24 cellular contexts compared by ENCODE assay signal in genomic region chr17:49349535-49349934, GRCh38. TPM values are rescaled to one million over a fixed set of nuclear protein-coding genes. Genes with fewer than 3 reads are reported as not detected.
DNase-seq lines count a peak whose midpoint lies in the region; ATAC-seq, FAIRE-seq and TF ChIP-seq lines count a peak whose summit lies in the region.
"Had no signal": no experiment of that assay in that cellular context is flagged by ENCODE, and none has a peak within 500 bp of the region (broad histone marks: within the 10 kb centered on the region; RNA-seq: fewer than 3 reads in every experiment).

No MANE protein-coding gene starts in this region.

- TF ChIP-seq EP300 in HepG2 (IDR thresholded peaks at IDR 0.05; ENCODE audit: low read depth in 2 of 2, low read length in 2 of 2) (no peak), HepG2 (CRISPR knock-in tag; IDR thresholded peaks at IDR 0.05; ENCODE audit: borderline replicate concordance) (no peak)

- no peak for DNase-seq in HepG2 (ENCODE audit: low spot score)
- DNase-seq in right lobe of liver, result no peak
- no peak for DNase-seq in HEK293T (ENCODE audit: extremely low spot score)
- no peak for DNase-seq in SK-N-MC (ENCODE audit: low read depth, low spot score)
- no peak for DNase-seq in type B pancreatic cell (ENCODE audit: extremely low spot score, unreplicated experiment)
- no peak for DNase-seq in NCI-H446 treated with DMSO at 0.1 percent for 48 hours (lab: John Stamatoyannopoulos, UW)
- no peak for DNase-seq in NAMALWA (ENCODE audit: low spot score)
- DNase-seq: Caco-2; CD4-positive, alpha-beta memory T cell; GOT3; HCEC 1CT; Kasumi-1; MM.1S; NCI-H1417; NCI-H187; NCI-H510A treated with DMSO at 0.1 percent for 48 hours; NCI-H82; Peyer's patch; SJCRH30 had no signal

- intact Hi-C loops in HepG2 (cut with micrococcal nuclease; ENCODE audit: unreplicated experiment) (loop anchor here (2.0 kb wide), 1 partner anchor 45 kb away; no protein-coding TSS in a partner anchor), right lobe of liver (cut with DNase I) (no loop called here)

- no peak overlapping the region for H2AFZ ChIP-seq in HepG2 (ENCODE audit: low read length)

- H3K9me3 ChIP-seq in HepG2 (ENCODE audit: low read length) (no peaks in the 10 kb centered on the region), right lobe of liver (peaks cover 0 to 2% (median 0%) of the 10 kb centered on the region in 4 donors), SK-N-MC (ENCODE audit: low read depth, low read length) (no peaks in the 10 kb centered on the region)
- H3K9me3 ChIP-seq: Caco-2, Peyer's patch, SJCRH30 had no signal

- H3K27me3 ChIP-seq in HepG2 (ENCODE audit: control insufficient read depth in 1 of 2, insufficient read depth in 2 of 2, low read length in 2 of 2) (no peaks in the 10 kb centered on the region), right lobe of liver (no peaks in the 10 kb centered on the region)
- H3K27me3 ChIP-seq: BLaER1 treated with 17β-estradiol and CSF1 and Interleukin-3, amounts not matched to agents 10 nM and 100 nM; Peyer's patch; SJCRH30 had no signal

- H3K9me3 Mint-ChIP-seq in type B pancreatic cell, result no peaks in the 10 kb centered on the region
- H3K9me3 Mint-ChIP-seq: CD4-positive, alpha-beta memory T cell; IgD-negative memory B cell had no signal

- no peak overlapping the region for H3K27ac ChIP-seq in HepG2 (ENCODE audit: extremely low read length, insufficient read depth, low read length)
- no peak overlapping the region for H3K27ac ChIP-seq in right lobe of liver
- peak overlapping the region; percentile 44 for H3K27ac ChIP-seq in SK-N-MC
- H3K27ac ChIP-seq: BLaER1 treated with 17β-estradiol and CSF1 and Interleukin-3, amounts not matched to agents 10 nM and 100 nM; Peyer's patch; SJCRH30 had no signal

- H3K36me3 Mint-ChIP-seq in type B pancreatic cell, result peaks cover 9% of the 10 kb centered on the region
- H3K36me3 Mint-ChIP-seq: IgD-negative memory B cell had no signal

- H3K4me3 Mint-ChIP-seq in type B pancreatic cell, result no peak overlapping the region

- H3K27ac Mint-ChIP-seq in type B pancreatic cell, result peak overlapping the region; percentile 62

- TSS peak; percentile 4 for BruUV-seq in HepG2 (replicated peaks; lab: Mats Ljungman, UMichigan)

- peaks cover 72% of the 10 kb centered on the region for H3K79me2 ChIP-seq in HepG2 (ENCODE audit: insufficient read depth, low read length)

- CTCF ChIA-PET in HepG2 (lab: Yijun Ruan, JAX; ENCODE audit: low intra/inter-chr PET ratio, low total read pairs) (no interaction called here), HEK293T (lab: Yijun Ruan, JAX) (interaction anchor here (0.6 kb wide), 1 partner anchor 16 kb away, joined by 3 read pairs; no protein-coding TSS in a partner anchor)

- no peak overlapping the region for H3K4me2 ChIP-seq in HepG2 (ENCODE audit: low read depth, low read length)
- H3K4me2 ChIP-seq: BLaER1 treated with 17β-estradiol and CSF1 and Interleukin-3, amounts not matched to agents 10 nM and 100 nM had no signal

- H3K36me3 ChIP-seq in HepG2 (replicated peaks in 1 of 2; ENCODE audit: control insufficient read depth in 1 of 2, insufficient read depth in 2 of 2, low read length in 2 of 2), result no peaks in the 10 kb centered on the region; a peak in 1 of 5 replicates
- no peaks in the 10 kb centered on the region for H3K36me3 ChIP-seq in right lobe of liver
- peaks cover 6% of the 10 kb centered on the region; the same call in 1 of the 2 replicates for H3K36me3 ChIP-seq in SK-N-MC (ENCODE audit: insufficient read depth, low read length)
- H3K36me3 ChIP-seq: Peyer's patch had no signal

- POLR2A ChIA-PET in HepG2 (lab: Yijun Ruan, JAX), result interaction anchor here (1.3 kb wide), 1 partner anchor 9 kb away, joined by 3 read pairs; no protein-coding TSS in a partner anchor
- POLR2A ChIA-PET in HEK293T (lab: Yijun Ruan, JAX), result no interaction called here

- H3K4me1 ChIP-seq in HepG2 (ENCODE audit: insufficient read depth, low read length) (peaks cover 14% of the 10 kb centered on the region), right lobe of liver (peaks cover 0 to 20% (median 9%) of the 10 kb centered on the region in 4 donors)
- H3K4me1 ChIP-seq: Peyer's patch, SJCRH30 had no signal

- H3K4me3 ChIP-seq in HepG2 (replicated peaks in 1 of 3; ENCODE audit: insufficient read depth in 1 of 3, low read depth in 2 of 3, low read length in 3 of 3), result no peak overlapping the region
- H3K4me3 ChIP-seq in right lobe of liver, result no peak overlapping the region
- H3K4me3 ChIP-seq in SK-N-MC, result 0 out of 2 replicates have a peak overlapping the region, but pooled peaks have one; percentile 27
- H3K4me3 ChIP-seq: BLaER1 treated with 17β-estradiol and CSF1 and Interleukin-3, amounts not matched to agents 10 nM and 100 nM; Peyer's patch; SJCRH30 had no signal

- H3K4me1 Mint-ChIP-seq in type B pancreatic cell (ENCODE audit: unreplicated experiment), result peaks cover 6% of the 10 kb centered on the region

- no peak for TF ChIP-seq RAD21 in HepG2 (CRISPR knock-in tag; IDR thresholded peaks at IDR 0.05)

- H3K9ac ChIP-seq in HepG2 (ENCODE audit: insufficient read depth, low read depth, low read length) (no peak overlapping the region), SK-N-MC (ENCODE audit: insufficient read length) (no peak overlapping the region)
- H3K9ac ChIP-seq: BLaER1 treated with 17β-estradiol and CSF1 and Interleukin-3, amounts not matched to agents 10 nM and 100 nM had no signal

- no peak for TF ChIP-seq POLR2A in HepG2 (IDR thresholded peaks at IDR 0.05; ENCODE audit: insufficient read depth in 1 of 2, low read depth in 2 of 2, low read length in 2 of 2)
- TF ChIP-seq POLR2A in right lobe of liver (IDR thresholded peaks at IDR 0.05), result no peak

- FAIRE-seq in HepG2 (lab: Jason Lieb, UNC), result no peak
- FAIRE-seq: G401.6, GM12892, HTR-8/SVneo had no signal

- ATAC-seq in HepG2, result no peak
- no peak for ATAC-seq in right lobe of liver

- H3K27me3 Mint-ChIP-seq in type B pancreatic cell, result no peaks in the 10 kb centered on the region
- H3K27me3 Mint-ChIP-seq: CD4-positive, alpha-beta memory T cell; IgD-negative memory B cell had no signal

- in situ Hi-C loops in HepG2 (cut with HindIII; ENCODE audit: extremely low pct_ligation_motif_present, low pct_unique_long_range_greater_than_20kb), result no loop called here

- peaks cover 11% of the 10 kb centered on the region for H4K20me1 ChIP-seq in HepG2 (ENCODE audit: insufficient read depth, low read length)

- no peak for TF ChIP-seq CTCF in HepG2 (CRISPR knock-in tag; IDR thresholded peaks at IDR 0.05)
- TF ChIP-seq CTCF in right lobe of liver (IDR thresholded peaks at IDR 0.05), result no peak
- no peak for TF ChIP-seq CTCF in type B pancreatic cell (conservative IDR thresholded peaks at IDR 0.05)

TF ChIP-seq in HepG2, 621 proteins besides CTCF, POLR2A, EP300 and RAD21:
- TF ChIP-seq CEBPB (IDR thresholded peaks at IDR 0.05; ENCODE audit: borderline replicate concordance, low read depth, low read length) (peak; percentile 16; the same call in 1 of the 2 replicates), ZMAT5 (CRISPR knock-in tag; IDR thresholded peaks at IDR 0.05; ENCODE audit: borderline replicate concordance, low read depth) (no peak)

TF ChIP-seq in HEK293T, 16 proteins besides CTCF, POLR2A, EP300 and RAD21:
- TF ChIP-seq NFRKB (IDR thresholded peaks at IDR 0.05) (no peak), TARDBP (IDR thresholded peaks at IDR 0.05) (no peak), PKNOX1 (IDR thresholded peaks at IDR 0.05) (peak; percentile 50), L3MBTL2 (conservative IDR thresholded peaks at IDR 0.05) (no peak), ARNT (IDR thresholded peaks at IDR 0.05) (no peak), SUZ12 (IDR thresholded peaks at IDR 0.05) (no peak)
TF ChIP-seq in HEK293T: peak in this region for 1.

RNA-seq across cellular contexts. Expression of gene ZNF652, which starts 12.5 kb away (rescaled TPM):
- total RNA-seq in HepG2 (2016; rRNA removed; fragmentation: Illumina TruSeq; extraction: Trizol), result 30.2 and 58.2 TPM in 2 replicates
- total RNA-seq in HepG2 (2016; cell fraction: cytosol; rRNA removed; fragmentation: Illumina TruSeq; extraction: Trizol; ENCODE audit: low read depth), result 12.2 and 13.8 TPM in 2 replicates
- total RNA-seq in HepG2 (2016; cell fraction: insoluble cytoplasmic fraction; rRNA removed; fragmentation: Illumina TruSeq; extraction: Trizol), result 28.9 and 51.4 TPM in 2 replicates
- 22.6 and 24.4 TPM in 2 replicates for total RNA-seq in HepG2 (2016; cell fraction: membrane; rRNA removed; fragmentation: Illumina TruSeq; extraction: Trizol)
- total RNA-seq in HepG2 (2016; cell fraction: nucleus; rRNA removed; fragmentation: Illumina TruSeq; extraction: Trizol), result 28.7 and 34.7 TPM in 2 replicates
- polyA plus RNA-seq in HepG2 (2011; rRNA removed), result 15.8 and 16.2 TPM in 2 replicates
- 8.1 and 11.9 TPM in 2 replicates for polyA plus RNA-seq in HepG2 (2011; cell fraction: cytosol; rRNA removed)
- polyA plus RNA-seq in HepG2 (2011; cell fraction: nucleus; rRNA removed), result 10.7 and 11.7 TPM in 2 replicates
- polyA plus RNA-seq in HepG2 (2012), result 9.9 and 13.6 TPM in 2 replicates
- polyA plus RNA-seq in HepG2 (2016; cell fraction: cytosol; fragmentation: Illumina TruSeq; extraction: Trizol; ENCODE audit: low read depth), result 1.9 and 2.2 TPM in 2 replicates
- polyA plus RNA-seq in HepG2 (2016; cell fraction: insoluble cytoplasmic fraction; fragmentation: Illumina TruSeq; extraction: Trizol; ENCODE audit: low read depth), result 36.1 and 37.0 TPM in 2 replicates
- 8.3 and 8.9 TPM in 2 replicates for polyA plus RNA-seq in HepG2 (2016; cell fraction: membrane; fragmentation: Illumina TruSeq; extraction: Trizol; ENCODE audit: low read depth)
- polyA plus RNA-seq in HepG2 (2016; cell fraction: nucleus; fragmentation: Illumina TruSeq; extraction: Trizol; ENCODE audit: insufficient read depth, low read depth), result 34.4 and 37.4 TPM in 2 replicates
- 46.7 and 47.2 TPM in 2 replicates for polyA minus RNA-seq in HepG2 (2011; rRNA and poly(A)+ RNA removed; ENCODE audit: low replicate concordance)
- 38.3 and 51.1 TPM in 2 replicates for polyA minus RNA-seq in HepG2 (2011; cell fraction: cytosol; rRNA and poly(A)+ RNA removed)
- polyA minus RNA-seq in HepG2 (2011; cell fraction: nucleus; rRNA and poly(A)+ RNA removed), result 32.1 and 40.2 TPM in 2 replicates
- total RNA-seq in right lobe of liver, result 10 to 100 TPM; 16.9 to 36.8 (median 24.3) TPM
- 39.6 and 42.3 TPM in 2 replicates for total RNA-seq in type B pancreatic cell (ENCODE audit: low replicate concordance)
